Comparison of ENCODE assay signal across 10 cellular contexts in genomic region chr2:28981016-28981441, GRCh38. TPM values are rescaled to one million over a fixed set of nuclear protein-coding genes. Genes with fewer than 3 reads are reported as not detected.
DNase-seq lines count a peak whose midpoint lies in the region; ATAC-seq and TF ChIP-seq lines count a peak whose summit lies in the region.
"Had no signal": no experiment of that assay in that cellular context is flagged by ENCODE, and none has a peak within 500 bp of the region (broad histone marks: within the 10 kb centered on the region; RNA-seq: fewer than 3 reads in every experiment).

Gene TOGARAM2 (plus strand): TSS chr2:28981298. CDS start chr2:28994835, 13,537 bp downstream.

- POLR2A ChIA-PET in CD8-positive, alpha-beta memory T cell (lab: Charles Lee): no interaction called here

- H3K36me3 ChIP-seq in CD8-positive, alpha-beta memory T cell (ENCODE audit: insufficient read depth, low read length): no peaks in the 10 kb centered on the region
- no peaks in the 10 kb centered on the region for H3K36me3 ChIP-seq in gastroesophageal sphincter

- TF ChIP-seq CTCF in gastroesophageal sphincter (IDR thresholded peaks at IDR 0.05) (no peak), omental fat pad (IDR thresholded peaks at IDR 0.05) (no peak)

- peaks cover 0 to 1% (median 0%) of the 10 kb centered on the region in 3 donors for H3K36me3 Mint-ChIP-seq in CD8-positive, alpha-beta memory T cell
- H3K36me3 Mint-ChIP-seq: activated naive CD8-positive, alpha-beta T cell had no signal

- peak; percentile 75 for ATAC-seq in gastroesophageal sphincter
- ATAC-seq in omental fat pad (ENCODE audit: low FRiP score): peak; percentile 37

- 40% methylated on average over 1 of the region's 10 CpGs; no CpG with 5 or more reads in 1 of the 2 donors for WGBS in gastroesophageal sphincter (ENCODE audit: low coverage in 1 of 2), 2 donors

- H3K27ac ChIP-seq in CD8-positive, alpha-beta memory T cell (ENCODE audit: low read depth, low read length): no peak within 1 kb of the TSS
- peak within 1 kb of the TSS; percentile 76 to 91 (median 80) for H3K27ac ChIP-seq in gastroesophageal sphincter

- DNase-seq in CD8-positive, alpha-beta memory T cell: no peak
- DNase-seq in NCI-H69 (lab: John Stamatoyannopoulos, UW) (peak; percentile 77), omental fat pad (ENCODE audit: low spot score) (no peak), SW 1271 (lab: John Stamatoyannopoulos, UW) (no peak), CD1c-positive myeloid dendritic cell (ENCODE audit: extremely low spot score) (no peak), OCI-M2 (lab: John Stamatoyannopoulos, UW; ENCODE audit: unreplicated experiment) (no peak)
- DNase-seq in activated CD4-positive, alpha-beta T cell treated with anti-CD3 and anti-CD28 coated beads for 1 hour: no peak

- H3K27me3 ChIP-seq in CD8-positive, alpha-beta memory T cell (ENCODE audit: insufficient read depth, low read length, poor library complexity, severe bottlenecking): no peaks in the 10 kb centered on the region
- no peaks in the 10 kb centered on the region for H3K27me3 ChIP-seq in gastroesophageal sphincter

- TF ChIP-seq EP300 in gastroesophageal sphincter (IDR thresholded peaks at IDR 0.05): no peak

- no peak within 1 kb of the TSS for H3K4me3 ChIP-seq in CD8-positive, alpha-beta memory T cell (ENCODE audit: low read length)
- no peak within 1 kb of the TSS for H3K4me3 ChIP-seq in gastroesophageal sphincter
- H3K4me3 ChIP-seq: skin epidermis had no signal

- CTCF ChIA-PET in CD8-positive, alpha-beta memory T cell (lab: Charles Lee): interaction anchor here (0.8 kb wide), 1 partner anchor 34 kb away, joined by 3 read pairs; no protein-coding TSS in a partner anchor

- H3K9me3 Mint-ChIP-seq in CD8-positive, alpha-beta memory T cell: no peaks in the 10 kb centered on the region

- H3K4me1 ChIP-seq in CD8-positive, alpha-beta memory T cell (ENCODE audit: insufficient read depth, low read length): no peaks in the 10 kb centered on the region
- H3K4me1 ChIP-seq in gastroesophageal sphincter: peaks cover 9 to 51% (median 28%) of the 10 kb centered on the region in 3 donors

- peak within 1 kb of the TSS in 5 of 8 donors; percentile 38 to 74 (median 56) for H3K27ac Mint-ChIP-seq in CD8-positive, alpha-beta memory T cell
- H3K27ac Mint-ChIP-seq: activated naive CD8-positive, alpha-beta T cell had no signal

- TF ChIP-seq POLR2A in gastroesophageal sphincter (IDR thresholded peaks at IDR 0.05): no peak

- no peak within 1 kb of the TSS for H3K4me3 Mint-ChIP-seq in CD8-positive, alpha-beta memory T cell
- H3K4me3 Mint-ChIP-seq: activated naive CD8-positive, alpha-beta T cell had no signal

- no peaks in the 10 kb centered on the region for H3K9me3 ChIP-seq in CD8-positive, alpha-beta memory T cell (ENCODE audit: low read length)
- H3K9me3 ChIP-seq in gastroesophageal sphincter: no peaks in the 10 kb centered on the region

- H3K27me3 Mint-ChIP-seq in CD8-positive, alpha-beta memory T cell: peaks cover 0 to 1% of the 10 kb centered on the region in 2 donors
- H3K27me3 Mint-ChIP-seq: activated naive CD8-positive, alpha-beta T cell had no signal

- no peaks in the 10 kb centered on the region for H3K4me1 Mint-ChIP-seq in CD8-positive, alpha-beta memory T cell

RNA-seq across cellular contexts. Expression of gene TOGARAM2, which starts in this region (rescaled TPM):
- 1 to 10 TPM; 5.0 to 5.2 TPM for total RNA-seq in CD8-positive, alpha-beta memory T cell
- polyA plus RNA-seq in CD8-positive, alpha-beta memory T cell: 2.5 TPM
- 1 to 10 TPM; 1.5 to 3.8 (median 1.9) TPM for total RNA-seq in gastroesophageal sphincter
- total RNA-seq in omental fat pad: 10 to 100 TPM in 1 of 4 donors, 1 to 10 TPM in 1, under 1 TPM in 2; 0.19 to 10.4 (median 0.96) TPM
